1 cellular context compared by ENCODE assay signal in the genomic region with DNA sequence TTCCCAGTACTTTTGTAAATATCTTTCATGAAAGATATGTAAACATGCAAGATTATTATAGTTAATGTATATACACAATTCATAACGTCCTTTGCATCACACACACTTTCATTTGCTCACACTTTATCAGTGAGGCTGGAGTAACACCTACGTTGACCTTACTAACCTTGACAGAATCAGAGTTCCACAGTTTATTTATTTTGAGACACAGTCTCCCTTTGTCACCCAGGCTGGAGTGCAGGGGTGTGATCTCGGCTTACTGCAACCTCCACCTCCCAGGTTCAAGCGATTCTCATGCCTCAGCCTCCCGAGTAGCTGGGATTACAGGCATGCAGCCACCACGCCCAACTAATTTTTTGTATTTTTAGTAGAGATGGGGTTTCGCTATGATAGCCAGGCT.
TF ChIP-seq lines count a peak whose summit lies in the region.
"Not testable (repeated sequence)": the region's sequence is repeated elsewhere in the genome, so short reads cannot be mapped to it uniquely, and the experiment has no call there.

No MANE protein-coding gene starts in this region.

TF ChIP-seq in HepG2, 621 proteins besides CTCF, POLR2A, EP300 and RAD21 (continued from another document):
- TF ChIP-seq, protein P1, sequence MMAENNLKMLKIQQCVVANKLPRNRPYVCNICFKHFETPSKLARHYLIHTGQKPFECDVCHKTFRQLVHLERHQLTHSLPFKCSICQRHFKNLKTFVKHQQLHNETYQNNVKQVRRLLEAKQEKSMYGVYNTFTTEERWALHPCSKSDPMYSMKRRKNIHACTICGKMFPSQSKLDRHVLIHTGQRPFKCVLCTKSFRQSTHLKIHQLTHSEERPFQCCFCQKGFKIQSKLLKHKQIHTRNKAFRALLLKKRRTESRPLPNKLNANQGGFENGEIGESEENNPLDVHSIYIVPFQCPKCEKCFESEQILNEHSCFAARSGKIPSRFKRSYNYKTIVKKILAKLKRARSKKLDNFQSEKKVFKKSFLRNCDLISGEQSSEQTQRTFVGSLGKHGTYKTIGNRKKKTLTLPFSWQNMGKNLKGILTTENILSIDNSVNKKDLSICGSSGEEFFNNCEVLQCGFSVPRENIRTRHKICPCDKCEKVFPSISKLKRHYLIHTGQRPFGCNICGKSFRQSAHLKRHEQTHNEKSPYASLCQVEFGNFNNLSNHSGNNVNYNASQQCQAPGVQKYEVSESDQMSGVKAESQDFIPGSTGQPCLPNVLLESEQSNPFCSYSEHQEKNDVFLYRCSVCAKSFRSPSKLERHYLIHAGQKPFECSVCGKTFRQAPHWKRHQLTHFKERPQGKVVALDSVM (CRISPR knock-in tag; IDR thresholded peaks at IDR 0.05) = peak; percentile 95
- TF ChIP-seq ZBTB43 (CRISPR knock-in tag; conservative IDR thresholded peaks at IDR 0.05) (0 out of 2 replicates have a peak, but pooled peaks have one; percentile 21), TBX3 (IDR thresholded peaks at IDR 0.05; ENCODE audit: borderline replicate concordance) (peak; percentile 70), ZMYM3 (CRISPR knock-in tag; IDR thresholded peaks at IDR 0.05) (peak; percentile 81), ZSCAN25 (CRISPR knock-in tag; IDR thresholded peaks at IDR 0.05) (peak; percentile 61; the same call in 1 of the 2 replicates), NR2F6 (IDR thresholded peaks at IDR 0.05) (peak; percentile 74), NR2F6 (CRISPR knock-in tag; IDR thresholded peaks at IDR 0.05) (peak; percentile 45; the same call in 1 of the 2 replicates), FOXP1 (CRISPR knock-in tag; IDR thresholded peaks at IDR 0.05) (peak; percentile 8; the same call in 1 of the 2 replicates), SOX6 (CRISPR knock-in tag; IDR thresholded peaks at IDR 0.05) (peak; percentile 65), NR2F1 (CRISPR knock-in tag; IDR thresholded peaks at IDR 0.05) (peak in 1 of 2 experiments; percentile 46; a peak in 1 of 4 replicates)
- not testable (repeated sequence) for TF ChIP-seq FOXP1, SOX6 (IDR thresholded peaks at IDR 0.05)
